In genomic region chr9:127785933-127786772, GRCh38 we compare ENCODE assay signal across 8 cellular contexts. TPM values are rescaled to one million over a fixed set of nuclear protein-coding genes. Genes with fewer than 3 reads are reported as not detected.
DNase-seq lines count a peak whose midpoint lies in the region; TF ChIP-seq lines count a peak whose summit lies in the region.

CDK9 (plus strand) TSS chr9:127786034; CDS start chr9:127786149, 115 bp downstream.

- DNase-seq in EH (ENCODE audit: low read depth) = peak; percentile 88
- DNase-seq in GOT3 (lab: John Stamatoyannopoulos, UW) = peak; percentile 41
- peak; percentile 90 for DNase-seq in LoVo (ENCODE audit: low spot score)
- DNase-seq in SIG-M5 treated with dmso at 0.1 percent for 504 hours (lab: John Stamatoyannopoulos, UW; ENCODE audit: unreplicated experiment) = peak; percentile 82
- DNase-seq in activated gamma-delta T cell (lab: John Stamatoyannopoulos, UW) = peak; percentile 91
- DNase-seq in foreskin fibroblast = peak; percentile 86 to 96
- peak; percentile 97 for DNase-seq in neural progenitor cell (ENCODE audit: low spot score)
- DNase-seq in stromal cell of bone marrow (ENCODE audit: low read depth) = peak; percentile 78

- H3K79me2 ChIP-seq in neural progenitor cell (ENCODE audit: low read depth) = peaks cover 38% of the 10 kb centered on the region

- peak within 1 kb of the TSS; percentile 76 for H3K27ac Mint-ChIP-seq in neural progenitor cell

- H3K4me3 ChIP-seq in foreskin fibroblast (ENCODE audit: low read depth in 1 of 2, low read length in 2 of 2) (peak within 1 kb of the TSS; percentile 91 to 96), neural progenitor cell (peak within 1 kb of the TSS; percentile 100)

- peak within 1 kb of the TSS; percentile 83 for H3K27ac ChIP-seq in neural progenitor cell

- peaks cover 26% of the 10 kb centered on the region for H3K36me3 Mint-ChIP-seq in neural progenitor cell

- peaks cover 41% of the 10 kb centered on the region for H4K20me1 ChIP-seq in neural progenitor cell (ENCODE audit: low read depth)

- H3K9ac ChIP-seq in neural progenitor cell = peak within 1 kb of the TSS; percentile 80

- H3F3A ChIP-seq in neural progenitor cell (ENCODE audit: low read depth) = peaks cover 34% of the 10 kb centered on the region

- H3K4me2 ChIP-seq in neural progenitor cell = peak within 1 kb of the TSS; percentile 95

- no peaks in the 10 kb centered on the region for H3K27me3 ChIP-seq in neural progenitor cell

- peaks cover 29% of the 10 kb centered on the region for H3K4me1 Mint-ChIP-seq in neural progenitor cell

- peaks cover 8% of the 10 kb centered on the region for H3K27me3 Mint-ChIP-seq in neural progenitor cell (ENCODE audit: insufficient read depth, low read depth)

- peaks cover 6% of the 10 kb centered on the region for H3K4me1 ChIP-seq in neural progenitor cell

- no peaks in the 10 kb centered on the region for H3K36me3 ChIP-seq in neural progenitor cell

- peak within 1 kb of the TSS; percentile 94 for H3K4me3 Mint-ChIP-seq in neural progenitor cell

- no peak for TF ChIP-seq CTCF in foreskin fibroblast (IDR thresholded peaks at IDR 0.05; ENCODE audit: low read depth, low read length)
- no peak for TF ChIP-seq CTCF in neural progenitor cell (IDR thresholded peaks at IDR 0.05)

- H2AFZ ChIP-seq in neural progenitor cell (replicated peaks) = peak within 1 kb of the TSS; percentile 86

- no peaks in the 10 kb centered on the region for H3K9me3 ChIP-seq in neural progenitor cell (ENCODE audit: low read depth)

- no peaks in the 10 kb centered on the region for H3K9me3 Mint-ChIP-seq in neural progenitor cell

RNA-seq across cellular contexts. Expression of gene CDK9, which starts in this region (rescaled TPM):
- 22.5 and 47.8 TPM in 2 replicates for total RNA-seq in neural progenitor cell (ENCODE audit: low replicate concordance)

Comparison
In these comparisons a context has a peak if more than half of its experiments do, and no peak if none do; other contexts are left out.
1. Peak in every context shown above with its lines: DNase-seq, H3K4me3 ChIP-seq and H3K27ac ChIP-seq.
2. DNase-seq: peak in every context shown above with its lines; median percentile 97 in neural progenitor cell; 91 in activated gamma-delta T cell; 91 in foreskin fibroblast; 90 in LoVo; 88 in EH; 82 in SIG-M5 treated with dmso at 0.1 percent for 504 hours; 78 in stromal cell of bone marrow; 41 in GOT3.